Comparison of ENCODE assay signal across 28 cellular contexts in genomic region chr19:39224910-39225309, GRCh38. TPM values are rescaled to one million over a fixed set of nuclear protein-coding genes. Genes with fewer than 3 reads are reported as not detected.
DNase-seq lines count a peak whose midpoint lies in the region; ATAC-seq and TF ChIP-seq lines count a peak whose summit lies in the region.
"Had no signal": no experiment of that assay in that cellular context is flagged by ENCODE, and none has a peak within 500 bp of the region (broad histone marks: within the 10 kb centered on the region; RNA-seq: fewer than 3 reads in every experiment).

No MANE protein-coding gene starts in this region.

- intact Hi-C loops in activated CD8-positive, alpha-beta T cell treated with anti-CD3 and anti-CD28 coated beads for 36 hours (cut with micrococcal nuclease), result no loop called here

- POLR2A ChIA-PET in CD8-positive, alpha-beta memory T cell (lab: Charles Lee), result no interaction called here
- POLR2A ChIA-PET in activated CD8-positive, alpha-beta T cell treated with anti-CD3 and anti-CD28 coated beads for 36 hours (lab: Charles Lee), result no interaction called here

- no peak for ATAC-seq in activated CD8-positive, alpha-beta T cell treated with anti-CD3 and anti-CD28 coated beads for 36 hours
- ATAC-seq: activated T-cell treated with anti-CD3 and anti-CD28 coated beads, Interleukin-2, amount 50 U/mL, for 4 hours; upper lobe of right lung had no signal

- TF ChIP-seq CTCF in endodermal cell (conservative IDR thresholded peaks at IDR 0.05), result peak; percentile 51
- TF ChIP-seq CTCF in activated CD8-positive, alpha-beta T cell treated with anti-CD3 and anti-CD28 coated beads for 36 hours (IDR thresholded peaks at IDR 0.05), result no peak

- H3K27me3 ChIP-seq in H7 (ENCODE audit: control insufficient read depth, insufficient read depth, low read length) (peaks cover 5% of the 10 kb centered on the region; the same call in 1 of the 2 replicates), endodermal cell (ENCODE audit: control insufficient read depth, insufficient read depth, low read length, poor library complexity, severe bottlenecking) (peaks cover 14% of the 10 kb centered on the region)
- H3K27me3 ChIP-seq in CD8-positive, alpha-beta memory T cell (ENCODE audit: insufficient read depth, low read length, poor library complexity, severe bottlenecking), result peaks cover 5% of the 10 kb centered on the region

- DNase-seq in Daoy (ENCODE audit: low read depth) (peak; percentile 20), H7 (peak; percentile 56), NOMO-1 treated with dmso at 0.1 percent for 144 hours (lab: John Stamatoyannopoulos, UW; ENCODE audit: unreplicated experiment) (peak; percentile 13), endodermal cell (peak; percentile 64), KG1 (lab: John Stamatoyannopoulos, UW) (no peak)
- no peak for DNase-seq in CD8-positive, alpha-beta memory T cell
- no peak for DNase-seq in activated CD8-positive, alpha-beta T cell treated with anti-CD3 and anti-CD28 coated beads for 36 hours
- DNase-seq in activated CD4-positive, alpha-beta T cell treated with anti-CD3 and anti-CD28 coated beads, Interleukin-2, amount 50 U/mL, for 4 hours, result no peak
- DNase-seq: activated CD4-positive, CD25-positive, alpha-beta regulatory T cell; activated naive CD4-positive, alpha-beta T cell treated with anti-CD3 and anti-CD28 coated beads, Interleukin-2, amount 10 ng/mL, durations not matched to agents 7 days and 5 days; activated T-cell treated with anti-CD3 and anti-CD28 coated beads, Interleukin-2, amount 50 U/mL, for 4 hours; anterior cingulate cortex; caudate nucleus; hypothalamus; kidney; NCI-H526 treated with DMSO at 0.1 percent for 48 hours; occipital lobe; PC-9; SHP77 treated with DMSO at 0.1 percent for 48 hours; T-helper 2 cell; upper lobe of right lung had no signal

- no peaks in the 10 kb centered on the region for H3K4me1 ChIP-seq in endodermal cell (ENCODE audit: control insufficient read depth, insufficient read depth, low read length)
- no peaks in the 10 kb centered on the region for H3K4me1 ChIP-seq in CD8-positive, alpha-beta memory T cell (ENCODE audit: insufficient read depth, low read length)
- H3K4me1 ChIP-seq: upper lobe of right lung had no signal

- H3K4me3 ChIP-seq in H7 (ENCODE audit: insufficient read depth, low read depth, low read length), result no peak overlapping the region
- H3K4me3 ChIP-seq in endodermal cell (ENCODE audit: low read length), result no peak overlapping the region
- no peak overlapping the region for H3K4me3 ChIP-seq in CD8-positive, alpha-beta memory T cell (ENCODE audit: low read length)
- H3K4me3 ChIP-seq: PC-9, upper lobe of right lung had no signal

- H3K27me3 Mint-ChIP-seq in endodermal cell (ENCODE audit: insufficient read depth), result peaks cover 50% of the 10 kb centered on the region
- peaks cover 27 to 43% of the 10 kb centered on the region in 2 donors for H3K27me3 Mint-ChIP-seq in CD8-positive, alpha-beta memory T cell
- peaks cover 13% of the 10 kb centered on the region for H3K27me3 Mint-ChIP-seq in activated CD8-positive, alpha-beta T cell treated with anti-CD3 and anti-CD28 coated beads for 36 hours

- H3K27ac ChIP-seq in endodermal cell (ENCODE audit: low read depth, low read length), result no peak overlapping the region
- no peak overlapping the region for H3K27ac ChIP-seq in CD8-positive, alpha-beta memory T cell (ENCODE audit: low read depth, low read length)
- H3K27ac ChIP-seq: epithelial cell of prostate, PC-9, upper lobe of right lung had no signal

- no peaks in the 10 kb centered on the region for H3K9me3 Mint-ChIP-seq in endodermal cell
- no peaks in the 10 kb centered on the region for H3K9me3 Mint-ChIP-seq in CD8-positive, alpha-beta memory T cell
- no peaks in the 10 kb centered on the region for H3K9me3 Mint-ChIP-seq in activated CD8-positive, alpha-beta T cell treated with anti-CD3 and anti-CD28 coated beads for 36 hours
- H3K9me3 Mint-ChIP-seq: activated naive CD4-positive, alpha-beta T cell treated with anti-CD3 and anti-CD28 coated beads, Interleukin-2, amount 10 ng/mL, durations not matched to agents 7 days and 5 days; activated T-cell treated with anti-CD3 and anti-CD28 coated beads, Interleukin-2, amount 50 U/mL, for 4 hours had no signal

- H3K4me3 Mint-ChIP-seq in endodermal cell, result no peak overlapping the region
- H3K4me3 Mint-ChIP-seq in CD8-positive, alpha-beta memory T cell, result no peak overlapping the region
- no peak overlapping the region for H3K4me3 Mint-ChIP-seq in activated CD8-positive, alpha-beta T cell treated with anti-CD3 and anti-CD28 coated beads for 36 hours
- H3K4me3 Mint-ChIP-seq: activated naive CD4-positive, alpha-beta T cell treated with anti-CD3 and anti-CD28 coated beads, Interleukin-2, amount 10 ng/mL, durations not matched to agents 7 days and 5 days; activated T-cell treated with anti-CD3 and anti-CD28 coated beads, Interleukin-2, amount 50 U/mL, for 4 hours had no signal

- CTCF ChIA-PET in CD8-positive, alpha-beta memory T cell (lab: Charles Lee), result no interaction called here
- CTCF ChIA-PET in activated CD8-positive, alpha-beta T cell treated with anti-CD3 and anti-CD28 coated beads for 36 hours (lab: Charles Lee), result interaction anchor here (0.6 kb wide), 1 partner anchor 114 kb away, joined by 3 read pairs; no protein-coding TSS in a partner anchor

- WGBS in endodermal cell (ENCODE audit: insufficient coverage in 1 of 2, insufficient read length in 1 of 2), 2 experiments, result 25 to 48% methylated on average over 2 to 3 of the region's 3 CpGs

- no peak overlapping the region for H3K9ac ChIP-seq in endodermal cell (ENCODE audit: extremely low read depth, low read length, poor library complexity, severe bottlenecking)

- H3K27ac Mint-ChIP-seq in endodermal cell, result no peak overlapping the region
- H3K27ac Mint-ChIP-seq in CD8-positive, alpha-beta memory T cell, result no peak overlapping the region
- H3K27ac Mint-ChIP-seq in activated CD8-positive, alpha-beta T cell treated with anti-CD3 and anti-CD28 coated beads for 36 hours, result no peak overlapping the region
- H3K27ac Mint-ChIP-seq: activated naive CD4-positive, alpha-beta T cell treated with anti-CD3 and anti-CD28 coated beads, Interleukin-2, amount 10 ng/mL, durations not matched to agents 7 days and 5 days had no signal

- H3K36me3 Mint-ChIP-seq in endodermal cell (ENCODE audit: low read depth), result no peaks in the 10 kb centered on the region
- H3K36me3 Mint-ChIP-seq in CD8-positive, alpha-beta memory T cell, result no peaks in the 10 kb centered on the region
- no peaks in the 10 kb centered on the region for H3K36me3 Mint-ChIP-seq in activated CD8-positive, alpha-beta T cell treated with anti-CD3 and anti-CD28 coated beads for 36 hours (ENCODE audit: low read depth)
- H3K36me3 Mint-ChIP-seq: activated naive CD4-positive, alpha-beta T cell treated with anti-CD3 and anti-CD28 coated beads, Interleukin-2, amount 10 ng/mL, durations not matched to agents 7 days and 5 days had no signal

- H3K36me3 ChIP-seq in H7 (replicated peaks; ENCODE audit: control insufficient read depth, insufficient read depth, low read length) (no peaks in the 10 kb centered on the region), endodermal cell (ENCODE audit: control insufficient read depth, insufficient read depth, low read length) (no peaks in the 10 kb centered on the region)
- no peaks in the 10 kb centered on the region for H3K36me3 ChIP-seq in CD8-positive, alpha-beta memory T cell (ENCODE audit: insufficient read depth, low read length)
- H3K36me3 ChIP-seq: upper lobe of right lung had no signal

- H3K9me3 ChIP-seq in endodermal cell (ENCODE audit: control insufficient read depth, low read length), result no peaks in the 10 kb centered on the region
- H3K9me3 ChIP-seq in CD8-positive, alpha-beta memory T cell (ENCODE audit: low read length), result no peaks in the 10 kb centered on the region
- H3K9me3 ChIP-seq: upper lobe of right lung had no signal

- no peaks in the 10 kb centered on the region for H3K4me1 Mint-ChIP-seq in endodermal cell
- peaks cover 0 to 4% (median 0%) of the 10 kb centered on the region in 3 donors for H3K4me1 Mint-ChIP-seq in CD8-positive, alpha-beta memory T cell
- no peaks in the 10 kb centered on the region for H3K4me1 Mint-ChIP-seq in activated CD8-positive, alpha-beta T cell treated with anti-CD3 and anti-CD28 coated beads for 36 hours (ENCODE audit: low read depth)
- H3K4me1 Mint-ChIP-seq: activated naive CD4-positive, alpha-beta T cell treated with anti-CD3 and anti-CD28 coated beads, Interleukin-2, amount 10 ng/mL, durations not matched to agents 7 days and 5 days had no signal

RNA-seq across cellular contexts. Expression of gene IFNL3, which starts 19.9 kb away (rescaled TPM):
- total RNA-seq in Daoy (2014; rRNA removed; shearing (Covaris generic)), result not detected in 2 replicates
- total RNA-seq in H7 (2014; rRNA removed; shearing (Covaris generic)), result not detected in 2 replicates
- not detected for total RNA-seq in endodermal cell
- polyA plus RNA-seq in endodermal cell (2013, experiment 1 of 2), result not detected
- not detected for polyA plus RNA-seq in endodermal cell (2013, experiment 2 of 2)
- total RNA-seq in CD8-positive, alpha-beta memory T cell, result not detected
- not detected for polyA plus RNA-seq in CD8-positive, alpha-beta memory T cell
- total RNA-seq in activated CD8-positive, alpha-beta T cell treated with anti-CD3 and anti-CD28 coated beads for 36 hours, result not detected
- total RNA-seq: activated T-cell treated with anti-CD3 and anti-CD28 coated beads, Interleukin-2, amount 50 U/mL, for 4 hours; fibroblast of villous mesenchyme; HT1080; kidney; LHCN-M2; lung microvascular endothelial cell; myocyte; occipital lobe; PC-9; renal cortical epithelial cell; upper lobe of right lung had no signal

RNA-seq across cellular contexts. Expression of gene SYCN, which starts 20.8 kb away (rescaled TPM):
- total RNA-seq in Daoy (2014; rRNA removed; shearing (Covaris generic)), result not detected in 2 replicates
- not detected in 2 replicates for total RNA-seq in H7 (2014; rRNA removed; shearing (Covaris generic))
- total RNA-seq in endodermal cell, result not detected
- polyA plus RNA-seq in endodermal cell (2013, experiment 1 of 2), result not detected
- polyA plus RNA-seq in endodermal cell (2013, experiment 2 of 2), result not detected
- total RNA-seq in CD8-positive, alpha-beta memory T cell, result not detected
- not detected for polyA plus RNA-seq in CD8-positive, alpha-beta memory T cell
- not detected for total RNA-seq in activated CD8-positive, alpha-beta T cell treated with anti-CD3 and anti-CD28 coated beads for 36 hours
- total RNA-seq: fibroblast of villous mesenchyme, HT1080, kidney, LHCN-M2, lung microvascular endothelial cell, myocyte, occipital lobe, PC-9, renal cortical epithelial cell, upper lobe of right lung had no signal

RNA-seq across cellular contexts. Expression of gene IFNL4, which starts 23.7 kb away (rescaled TPM):
- not detected in 2 replicates for total RNA-seq in Daoy (2014; rRNA removed; shearing (Covaris generic))
- not detected in 2 replicates for total RNA-seq in H7 (2014; rRNA removed; shearing (Covaris generic))
- not detected for total RNA-seq in endodermal cell
- not detected for polyA plus RNA-seq in endodermal cell (2013, experiment 1 of 2)
- polyA plus RNA-seq in endodermal cell (2013, experiment 2 of 2), result not detected
- under 1 TPM in 1 of 2 experiments, not detected in 1; 0.31 TPM for total RNA-seq in CD8-positive, alpha-beta memory T cell
- not detected for polyA plus RNA-seq in CD8-positive, alpha-beta memory T cell
- not detected for total RNA-seq in activated CD8-positive, alpha-beta T cell treated with anti-CD3 and anti-CD28 coated beads for 36 hours
- total RNA-seq: activated T-cell treated with anti-CD3 and anti-CD28 coated beads, Interleukin-2, amount 50 U/mL, for 4 hours; fibroblast of villous mesenchyme; HT1080; kidney; LHCN-M2; lung microvascular endothelial cell; myocyte; occipital lobe; PC-9; renal cortical epithelial cell; upper lobe of right lung had no signal

RNA-seq across cellular contexts. Expression of gene NCCRP1, which starts 28.1 kb away (rescaled TPM):
- total RNA-seq in Daoy (2014; rRNA removed; shearing (Covaris generic)), result 0.40 TPM in 1 of 2 replicates, not detected in the other
- total RNA-seq in H7 (2014; rRNA removed; shearing (Covaris generic)), result not detected in 2 replicates
- under 1 TPM; 0.40 to 0.53 TPM for total RNA-seq in endodermal cell
- polyA plus RNA-seq in endodermal cell (2013, experiment 1 of 2), result 0.71 TPM
- polyA plus RNA-seq in endodermal cell (2013, experiment 2 of 2), result 1.2 TPM
- total RNA-seq in CD8-positive, alpha-beta memory T cell, result not detected
- polyA plus RNA-seq in CD8-positive, alpha-beta memory T cell, result not detected
- not detected for total RNA-seq in activated CD8-positive, alpha-beta T cell treated with anti-CD3 and anti-CD28 coated beads for 36 hours
- total RNA-seq: activated T-cell treated with anti-CD3 and anti-CD28 coated beads, Interleukin-2, amount 50 U/mL, for 4 hours; fibroblast of villous mesenchyme; HT1080; LHCN-M2; lung microvascular endothelial cell; myocyte; occipital lobe had no signal

RNA-seq across cellular contexts. Expression of gene IFNL2, which starts 43.3 kb away (rescaled TPM):
- total RNA-seq in Daoy (2014; rRNA removed; shearing (Covaris generic)), result not detected in 2 replicates
- total RNA-seq in H7 (2014; rRNA removed; shearing (Covaris generic)), result not detected in 2 replicates
- not detected for total RNA-seq in endodermal cell
- polyA plus RNA-seq in endodermal cell (2013, experiment 1 of 2), result not detected
- not detected for polyA plus RNA-seq in endodermal cell (2013, experiment 2 of 2)
- total RNA-seq in CD8-positive, alpha-beta memory T cell, result not detected
- polyA plus RNA-seq in CD8-positive, alpha-beta memory T cell, result not detected
- total RNA-seq in activated CD8-positive, alpha-beta T cell treated with anti-CD3 and anti-CD28 coated beads for 36 hours, result not detected
- total RNA-seq: activated T-cell treated with anti-CD3 and anti-CD28 coated beads, Interleukin-2, amount 50 U/mL, for 4 hours; fibroblast of villous mesenchyme; HT1080; kidney; LHCN-M2; lung microvascular endothelial cell; myocyte; occipital lobe; PC-9; renal cortical epithelial cell; upper lobe of right lung had no signal

Comparison
In these comparisons a context has a peak if more than half of its experiments do, and no peak if none do; other contexts are left out.
1. DNase-seq: peak in Daoy (single experiment), H7 (single experiment), NOMO-1 treated with dmso at 0.1 percent for 144 hours (single experiment) and endodermal cell (single experiment); none in CD8-positive, alpha-beta memory T cell (0 of 5), activated CD8-positive, alpha-beta T cell treated with anti-CD3 and anti-CD28 coated beads for 36 hours (single experiment), KG1 (single experiment) and activated CD4-positive, alpha-beta T cell treated with anti-CD3 and anti-CD28 coated beads, Interleukin-2, amount 50 U/mL, for 4 hours (0 of 2).